8 cellular contexts compared by ENCODE assay signal in the genomic region with DNA sequence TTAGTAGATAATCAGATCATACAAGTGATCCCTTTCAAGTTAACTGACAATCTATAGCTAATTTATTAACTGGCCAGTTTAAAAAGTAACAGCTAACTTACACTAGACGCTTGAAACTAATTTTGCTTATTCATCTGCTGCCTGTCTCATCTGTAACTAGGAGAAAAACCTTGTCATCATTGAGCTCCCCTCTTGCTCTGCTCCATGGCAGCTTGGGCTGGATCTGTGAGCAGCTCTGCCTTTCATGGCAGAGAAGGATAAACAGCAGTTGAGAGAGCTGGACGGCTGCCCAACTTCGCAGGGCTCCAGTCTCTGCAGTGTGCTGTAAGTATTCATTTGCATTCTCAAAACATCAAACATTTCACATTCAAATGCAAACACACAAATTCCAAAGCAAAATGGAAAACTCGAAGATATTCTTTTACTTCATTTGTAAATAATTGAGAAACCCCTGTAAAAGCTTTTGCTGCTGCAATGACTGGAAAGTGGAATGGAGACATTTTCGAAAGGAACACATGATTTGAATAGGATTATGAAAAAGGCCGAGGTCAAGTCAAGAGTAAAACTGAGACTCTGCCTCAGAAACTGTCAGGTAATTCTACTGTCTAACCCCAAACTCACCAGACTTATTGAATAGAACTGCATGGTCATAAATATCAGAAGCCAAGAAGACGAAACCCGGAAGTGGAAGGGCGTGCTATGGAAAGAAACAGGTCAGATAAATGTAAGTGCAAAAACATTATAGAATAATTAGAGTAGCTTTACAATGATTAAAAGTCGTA. TPM values are rescaled to one million over a fixed set of nuclear protein-coding genes. Genes with fewer than 3 reads are reported as not detected.
DNase-seq lines count a peak whose midpoint lies in the region; ATAC-seq lines count a peak whose summit lies in the region.
"Had no signal": no experiment of that assay in that cellular context is flagged by ENCODE, and none has a peak within 500 bp of the region (broad histone marks: within the 10 kb centered on the region; RNA-seq: fewer than 3 reads in every experiment).

No MANE protein-coding gene starts in this region.

- DNase-seq in NCI-H1694 treated with DMSO at 0.1 percent for 48 hours (lab: John Stamatoyannopoulos, UW) (peak; percentile 81), dedifferentiated amniotic fluid mesenchymal stem cell (ENCODE audit: extremely low spot score) (peak; percentile 29), renal cortical epithelial cell (ENCODE audit: low read depth) (peak; percentile 60), HuH-7.5 (ENCODE audit: low spot score) (no peak)
- no peak for DNase-seq in effector CD8-positive, alpha-beta T cell (lab: John Stamatoyannopoulos, UW)
- DNase-seq: activated CD8-positive, alpha-beta T cell treated with anti-CD3 and anti-CD28 coated beads, Interleukin-2, amount 10 ng/mL, durations not matched to agents 7 days and 5 days had no signal

- ATAC-seq in GM19463 (IDR thresholded peaks at IDR 0.05; ENCODE audit: unreplicated experiment), result peak; percentile 71
- no peak for ATAC-seq in HG03280 (IDR thresholded peaks at IDR 0.05; ENCODE audit: unreplicated experiment)
- ATAC-seq: activated CD8-positive, alpha-beta T cell treated with anti-CD3 and anti-CD28 coated beads, Interleukin-2, amount 10 ng/mL, durations not matched to agents 7 days and 5 days had no signal

RNA-seq across cellular contexts. Expression of a gene that starts 17.6 kb away (rescaled TPM):
- 11.5 and 12.5 TPM in 2 replicates for total RNA-seq in renal cortical epithelial cell

Comparison
In these comparisons a context has a peak if more than half of its experiments do, and no peak if none do; other contexts are left out.
1. DNase-seq: peak in NCI-H1694 treated with DMSO at 0.1 percent for 48 hours (single experiment), dedifferentiated amniotic fluid mesenchymal stem cell (single experiment) and renal cortical epithelial cell (single experiment); none in HuH-7.5 (single experiment) and effector CD8-positive, alpha-beta T cell (single experiment).